Comparison of ENCODE assay signal across 13 cellular contexts in genomic region chr4:98510757-98511517, GRCh38.
A peak's percentile ranks its signal among the peaks of the same experiment; 100 is the strongest.
DNase-seq lines count a peak whose midpoint lies in the region; ATAC-seq and TF ChIP-seq lines count a peak whose summit lies in the region.
"Had no signal": no experiment of that assay in that cellular context is flagged by ENCODE, and none has a peak within 500 bp of the region (broad histone marks: within the 10 kb centered on the region; RNA-seq: fewer than 3 reads in every experiment).

No MANE protein-coding gene starts in this region.

- no peak overlapping the region for H3K27ac ChIP-seq in endodermal cell (ENCODE audit: low read depth, low read length)
- H3K27ac ChIP-seq: right lobe of liver, thoracic aorta had no signal

- H3K4me3 Mint-ChIP-seq in activated T-cell treated with anti-CD3 and anti-CD28 coated beads, Interleukin-2, amount 50 U/mL, for 4 hours: peak overlapping the region; percentile 1
- no peak overlapping the region for H3K4me3 Mint-ChIP-seq in endodermal cell
- H3K4me3 Mint-ChIP-seq: central memory CD8-positive, alpha-beta T cell had no signal

- WGBS in endodermal cell (ENCODE audit: insufficient coverage in 1 of 2, insufficient read length in 1 of 2), 2 experiments: 93 to 96% methylated on average over 3 to 6 of the region's 6 CpGs

- peaks cover 15% of the 10 kb centered on the region for H3K36me3 Mint-ChIP-seq in activated T-cell treated with anti-CD3 and anti-CD28 coated beads, Interleukin-2, amount 50 U/mL, for 4 hours (ENCODE audit: insufficient read depth)
- H3K36me3 Mint-ChIP-seq in endodermal cell (ENCODE audit: low read depth): no peaks in the 10 kb centered on the region

- peaks cover 46% of the 10 kb centered on the region for H3K4me1 Mint-ChIP-seq in activated T-cell treated with anti-CD3 and anti-CD28 coated beads, Interleukin-2, amount 50 U/mL, for 4 hours (ENCODE audit: low read depth)
- peaks cover 41% of the 10 kb centered on the region for H3K4me1 Mint-ChIP-seq in endodermal cell

- peaks cover under 1% of the 10 kb centered on the region for H3K9me3 ChIP-seq in endodermal cell (ENCODE audit: control insufficient read depth, low read length)
- H3K9me3 ChIP-seq: right lobe of liver, thoracic aorta had no signal

- no peaks in the 10 kb centered on the region for H3K27me3 Mint-ChIP-seq in activated T-cell treated with anti-CD3 and anti-CD28 coated beads, Interleukin-2, amount 50 U/mL, for 4 hours (ENCODE audit: low read depth)
- H3K27me3 Mint-ChIP-seq in endodermal cell (ENCODE audit: insufficient read depth): no peaks in the 10 kb centered on the region
- H3K27me3 Mint-ChIP-seq: CD8-positive, alpha-beta memory T cell; central memory CD8-positive, alpha-beta T cell had no signal

- H3K4me1 ChIP-seq in endodermal cell (ENCODE audit: control insufficient read depth, insufficient read depth, low read length): no peaks in the 10 kb centered on the region
- H3K4me1 ChIP-seq: right lobe of liver had no signal

- H3K36me3 ChIP-seq in endodermal cell (ENCODE audit: control insufficient read depth, insufficient read depth, low read length): no peaks in the 10 kb centered on the region
- H3K36me3 ChIP-seq: right lobe of liver, thoracic aorta had no signal

- no peaks in the 10 kb centered on the region for H3K9me3 Mint-ChIP-seq in activated T-cell treated with anti-CD3 and anti-CD28 coated beads, Interleukin-2, amount 50 U/mL, for 4 hours
- no peaks in the 10 kb centered on the region for H3K9me3 Mint-ChIP-seq in endodermal cell
- H3K9me3 Mint-ChIP-seq: CD8-positive, alpha-beta memory T cell; central memory CD8-positive, alpha-beta T cell had no signal

- peak; percentile 79 to 89 for ATAC-seq in activated T-cell treated with anti-CD3 and anti-CD28 coated beads, Interleukin-2, amount 50 U/mL, for 4 hours
- no peak for ATAC-seq in GM18502 (IDR thresholded peaks at IDR 0.05; ENCODE audit: poor library complexity, unreplicated experiment)
- ATAC-seq in GM19452 (IDR thresholded peaks at IDR 0.05; ENCODE audit: unreplicated experiment): no peak
- ATAC-seq: right lobe of liver had no signal

- no peak for TF ChIP-seq CTCF in endodermal cell (conservative IDR thresholded peaks at IDR 0.05)

- H3K4me3 ChIP-seq in endodermal cell (ENCODE audit: low read length): no peak overlapping the region
- H3K4me3 ChIP-seq: right lobe of liver, thoracic aorta had no signal

- H3K27ac Mint-ChIP-seq in endodermal cell: no peak overlapping the region

- H3K27me3 ChIP-seq in endodermal cell (ENCODE audit: control insufficient read depth, insufficient read depth, low read length, poor library complexity, severe bottlenecking): no peaks in the 10 kb centered on the region
- H3K27me3 ChIP-seq: right lobe of liver had no signal

- DNase-seq in stimulated activated naive CD4-positive, alpha-beta T cell treated with Interleukin-2 at 50 U/mL for 16 hours (lab: John Stamatoyannopoulos, UW): peak; percentile 14
- DNase-seq in stimulated activated naive CD4-positive, alpha-beta T cell (lab: John Stamatoyannopoulos, UW): no peak
- no peak for DNase-seq in activated T-cell treated with anti-CD3 and anti-CD28 coated beads, Interleukin-2, amount 50 U/mL, for 4 hours
- peak; percentile 98 for DNase-seq in fibroblast of peridontal ligament (ENCODE audit: extremely low read depth)
- no peak for DNase-seq in endodermal cell
- DNase-seq in putamen (ENCODE audit: low spot score): no peak
- DNase-seq: CD8-positive, alpha-beta memory T cell; NCI-H2029; right lobe of liver had no signal

- no peak overlapping the region for H3K9ac ChIP-seq in endodermal cell (ENCODE audit: extremely low read depth, low read length, poor library complexity, severe bottlenecking)

Comparison
In these comparisons a context has a peak if more than half of its experiments do, and no peak if none do; other contexts are left out.
1. DNase-seq: peak in stimulated activated naive CD4-positive, alpha-beta T cell treated with Interleukin-2 at 50 U/mL for 16 hours (single experiment) and fibroblast of peridontal ligament (single experiment); none in stimulated activated naive CD4-positive, alpha-beta T cell (0 of 6), activated T-cell treated with anti-CD3 and anti-CD28 coated beads, Interleukin-2, amount 50 U/mL, for 4 hours (single experiment), endodermal cell (single experiment) and putamen (single experiment).
2. ATAC-seq: peak in activated T-cell treated with anti-CD3 and anti-CD28 coated beads, Interleukin-2, amount 50 U/mL, for 4 hours (2 of 2); none in GM18502 (single experiment) and GM19452 (single experiment).